Comparison of ENCODE assay signal across 8 cellular contexts in the genomic region with DNA sequence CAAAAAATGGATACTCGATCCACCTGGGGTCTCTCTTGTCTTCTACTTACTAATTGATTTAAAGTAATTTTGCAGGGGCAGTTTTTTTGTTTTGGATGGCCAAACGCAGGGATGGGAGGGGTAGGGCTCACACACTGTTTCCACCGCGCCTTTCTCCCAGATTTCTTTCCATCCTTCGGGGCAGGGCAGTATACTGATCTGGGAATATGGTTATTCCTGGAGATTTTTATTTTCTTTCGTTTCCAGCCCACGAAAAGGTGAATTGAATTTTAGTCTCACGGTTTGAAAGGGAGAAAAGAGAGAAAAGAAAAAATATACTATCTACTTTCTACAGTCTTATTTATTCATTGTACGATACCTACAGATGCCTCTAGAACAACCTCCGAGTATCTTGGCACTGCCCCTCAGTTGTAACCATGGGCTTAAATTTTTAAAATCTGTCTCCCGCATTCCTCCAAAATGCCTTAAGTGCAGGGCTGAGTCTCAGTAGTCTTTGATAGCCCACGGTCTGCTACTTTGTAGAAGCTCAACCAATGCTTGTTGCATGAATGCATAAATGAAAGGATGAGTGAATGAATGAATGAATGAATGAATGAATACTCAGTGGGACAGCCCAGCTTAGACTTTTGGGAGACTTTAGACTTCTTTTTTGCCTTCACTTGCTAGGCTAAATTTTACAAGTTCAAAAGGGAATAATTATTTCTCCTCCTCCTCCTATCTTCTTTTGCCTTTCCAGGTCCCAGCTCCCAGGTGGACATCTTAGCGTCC. TPM values are rescaled to one million over a fixed set of nuclear protein-coding genes. Genes with fewer than 3 reads are reported as not detected.
DNase-seq lines count a peak whose midpoint lies in the region; ATAC-seq and TF ChIP-seq lines count a peak whose summit lies in the region.

No MANE protein-coding gene starts in this region.

- intact Hi-C loops in activated CD4-positive, alpha-beta T cell treated with anti-CD3 and anti-CD28 coated beads for 36 hours (cut with DNase I, micrococcal nuclease), result loop anchor here (1.0 to 10.0 kb wide), 19 partner anchors 18 to 1765 kb away; a partner anchor contains a TSS

- H3K9ac ChIP-seq in iPS-15b (ENCODE audit: low read depth, low read length) (no peak overlapping the region), subcutaneous abdominal adipose tissue (ENCODE audit: low read length in 5 of 5) (peak overlapping the region in 2 of 5 donors; percentile 16 to 67)

- H3K4me3 Mint-ChIP-seq in activated CD4-positive, alpha-beta T cell treated with anti-CD3 and anti-CD28 coated beads for 36 hours, result peak overlapping the region; percentile 79

- CTCF ChIA-PET in activated CD4-positive, alpha-beta T cell treated with anti-CD3 and anti-CD28 coated beads for 36 hours (lab: Charles Lee), result interaction anchor here (2.1 to 4.8 kb wide), 2 partner anchors 40 to 104 kb away, joined by 9 to 32 read pairs; no protein-coding TSS in a partner anchor

- no peak for TF ChIP-seq CTCF in WERI-Rb-1 (IDR thresholded peaks at IDR 0.05; ENCODE audit: low read depth, low read length)

- H3K36me3 Mint-ChIP-seq in activated CD4-positive, alpha-beta T cell treated with anti-CD3 and anti-CD28 coated beads for 36 hours (ENCODE audit: low read depth), result no peaks in the 10 kb centered on the region

- no peak for ATAC-seq in activated CD4-positive, alpha-beta T cell treated with anti-CD3 and anti-CD28 coated beads for 36 hours
- ATAC-seq in HG02840 (IDR thresholded peaks at IDR 0.05; ENCODE audit: low FRiP score, unreplicated experiment) (no peak), GM18502 (IDR thresholded peaks at IDR 0.05; ENCODE audit: poor library complexity, unreplicated experiment) (no peak)

- no peaks in the 10 kb centered on the region for H3K36me3 ChIP-seq in WERI-Rb-1
- H3K36me3 ChIP-seq in iPS-15b (ENCODE audit: control insufficient read depth, insufficient read depth, low read length), result no peaks in the 10 kb centered on the region
- H3K36me3 ChIP-seq in subcutaneous abdominal adipose tissue (ENCODE audit: control insufficient read depth in 5 of 5, insufficient read depth in 5 of 5, low read length in 5 of 5), result no peaks in the 10 kb centered on the region

- no peak for DNase-seq in activated CD4-positive, alpha-beta T cell treated with anti-CD3 and anti-CD28 coated beads for 36 hours
- no peak for DNase-seq in activated CD4-positive, alpha-beta T cell treated with anti-CD3 and anti-CD28 coated beads, Interleukin-2, amount 50 U/mL, for 1 hour
- no peak for DNase-seq in WERI-Rb-1
- no peak for DNase-seq in NCI-H2107 (lab: John Stamatoyannopoulos, UW)

- POLR2A ChIA-PET in activated CD4-positive, alpha-beta T cell treated with anti-CD3 and anti-CD28 coated beads for 36 hours (lab: Charles Lee), result interaction anchor here (0.6 to 1.4 kb wide), 2 partner anchors 18 to 1188 kb away, joined by 4 to 6 read pairs; a partner anchor contains a TSS

- peak overlapping the region; percentile 96 for H3K27ac Mint-ChIP-seq in activated CD4-positive, alpha-beta T cell treated with anti-CD3 and anti-CD28 coated beads for 36 hours

- H3K4me1 ChIP-seq in iPS-15b (ENCODE audit: control insufficient read depth, insufficient read depth, low read length), result no peaks in the 10 kb centered on the region
- peaks cover 2 to 36% (median 23%) of the 10 kb centered on the region in 5 donors for H3K4me1 ChIP-seq in subcutaneous abdominal adipose tissue (ENCODE audit: control insufficient read depth in 5 of 5, insufficient read depth in 5 of 5, low read length in 5 of 5)

- H3K9me3 ChIP-seq in WERI-Rb-1 (ENCODE audit: severe bottlenecking) (no peaks in the 10 kb centered on the region), iPS-15b (ENCODE audit: control insufficient read depth, insufficient read depth, low read length) (no peaks in the 10 kb centered on the region), subcutaneous abdominal adipose tissue (ENCODE audit: control insufficient read depth in 5 of 5, low read length in 5 of 5) (no peaks in the 10 kb centered on the region)

- no peaks in the 10 kb centered on the region for H3K27me3 Mint-ChIP-seq in activated CD4-positive, alpha-beta T cell treated with anti-CD3 and anti-CD28 coated beads for 36 hours

- H3K4me3 ChIP-seq in WERI-Rb-1 (ENCODE audit: low read depth, low read length) (peak overlapping the region; percentile 93), iPS-15b (ENCODE audit: low read depth, low read length) (peak overlapping the region; percentile 91), subcutaneous abdominal adipose tissue (ENCODE audit: low read depth in 1 of 5, low read length in 5 of 5) (peak overlapping the region; percentile 64 to 95 (median 82))

- no peaks in the 10 kb centered on the region for H3K9me3 Mint-ChIP-seq in activated CD4-positive, alpha-beta T cell treated with anti-CD3 and anti-CD28 coated beads for 36 hours (ENCODE audit: low read depth)

- H3K27me3 ChIP-seq in WERI-Rb-1 (ENCODE audit: insufficient read depth, low read depth, severe bottlenecking), result no peaks in the 10 kb centered on the region
- no peaks in the 10 kb centered on the region for H3K27me3 ChIP-seq in iPS-15b (ENCODE audit: control insufficient read depth, insufficient read depth, low read length)
- H3K27me3 ChIP-seq in subcutaneous abdominal adipose tissue (ENCODE audit: control insufficient read depth in 5 of 5, insufficient read depth in 4 of 5, low read length in 5 of 5), result no peaks in the 10 kb centered on the region

- H3K4me1 Mint-ChIP-seq in activated CD4-positive, alpha-beta T cell treated with anti-CD3 and anti-CD28 coated beads for 36 hours, result peaks cover 38% of the 10 kb centered on the region

- H3K27ac ChIP-seq in WERI-Rb-1 (no peak overlapping the region), subcutaneous abdominal adipose tissue (ENCODE audit: low read depth, low read length) (peak overlapping the region; percentile 90)

RNA-seq across cellular contexts. Expression of a gene that starts 18.1 kb away (rescaled TPM):
- 10 to 100 TPM; 48.5 to 54.6 TPM for total RNA-seq in activated CD4-positive, alpha-beta T cell treated with anti-CD3 and anti-CD28 coated beads for 36 hours
